12 cellular contexts compared by ENCODE assay signal in genomic region chr18:58562999-58563667, GRCh38.
DNase-seq lines count a peak whose midpoint lies in the region; ATAC-seq and TF ChIP-seq lines count a peak whose summit lies in the region.
"Had no signal": no experiment of that assay in that cellular context is flagged by ENCODE, and none has a peak within 500 bp of the region (broad histone marks: within the 10 kb centered on the region; RNA-seq: fewer than 3 reads in every experiment).

No MANE protein-coding gene starts in this region.

- H3K36me3 ChIP-seq in psoas muscle (ENCODE audit: insufficient read depth in 1 of 2, low read depth in 1 of 2) = no peaks in the 10 kb centered on the region
- H3K36me3 ChIP-seq in BE2C = no peaks in the 10 kb centered on the region
- H3K36me3 ChIP-seq in uterus = no peaks in the 10 kb centered on the region
- H3K36me3 ChIP-seq: WERI-Rb-1 had no signal

- H3K4me1 Mint-ChIP-seq in activated CD8-positive, alpha-beta T cell treated with anti-CD3 and anti-CD28 coated beads for 36 hours (ENCODE audit: low read depth) = peaks cover 24% of the 10 kb centered on the region
- peaks cover 15% of the 10 kb centered on the region for H3K4me1 Mint-ChIP-seq in activated CD8-positive, alpha-beta T cell treated with anti-CD3 and anti-CD28 coated beads, Interleukin-2, amount 10 ng/mL, durations not matched to agents 7 days and 5 days (ENCODE audit: low read depth)

- POLR2A ChIA-PET in activated CD8-positive, alpha-beta T cell treated with anti-CD3 and anti-CD28 coated beads for 36 hours (lab: Charles Lee) = interaction anchor here (0.8 kb wide), 2 partner anchors 23 to 52 kb away, joined by 3 read pairs; no protein-coding TSS in a partner anchor
- POLR2A ChIA-PET in activated CD8-positive, alpha-beta T cell treated with anti-CD3 and anti-CD28 coated beads, Interleukin-2, amount 10 ng/mL, durations not matched to agents 7 days and 5 days (lab: Charles Lee) = interaction anchor here (0.7 kb wide), 1 partner anchor 108 kb away, joined by 4 read pairs; the partner anchor contains the start of gene MALT1

- no peak for DNase-seq in activated CD8-positive, alpha-beta T cell treated with anti-CD3 and anti-CD28 coated beads for 36 hours
- no peak for DNase-seq in activated CD8-positive, alpha-beta T cell treated with anti-CD3 and anti-CD28 coated beads, Interleukin-2, amount 10 ng/mL, durations not matched to agents 7 days and 5 days
- DNase-seq in psoas muscle (no peak), BE2C (no peak), NCI-H774 (lab: John Stamatoyannopoulos, UW) (no peak), uterus (no peak)
- DNase-seq: NCI-H1092 treated with DMSO at 0.1 percent for 48 hours had no signal

- peak overlapping the region; percentile 55 for H3K27ac Mint-ChIP-seq in activated CD8-positive, alpha-beta T cell treated with anti-CD3 and anti-CD28 coated beads for 36 hours
- H3K27ac Mint-ChIP-seq in activated CD8-positive, alpha-beta T cell treated with anti-CD3 and anti-CD28 coated beads, Interleukin-2, amount 10 ng/mL, durations not matched to agents 7 days and 5 days = no peak overlapping the region

- H3K9me3 ChIP-seq in psoas muscle = no peaks in the 10 kb centered on the region
- H3K9me3 ChIP-seq in BE2C = no peaks in the 10 kb centered on the region
- no peaks in the 10 kb centered on the region for H3K9me3 ChIP-seq in uterus

- CTCF ChIA-PET in activated CD8-positive, alpha-beta T cell treated with anti-CD3 and anti-CD28 coated beads for 36 hours (lab: Charles Lee) = interaction anchor here (1.4 to 1.6 kb wide), 5 partner anchors 14 to 203 kb away, joined by 3 to 5 read pairs (median 4); no protein-coding TSS in a partner anchor
- CTCF ChIA-PET in activated CD8-positive, alpha-beta T cell treated with anti-CD3 and anti-CD28 coated beads, Interleukin-2, amount 10 ng/mL, durations not matched to agents 7 days and 5 days (lab: Charles Lee) = interaction anchor here (0.7 to 2.4 kb wide), 6 partner anchors 23 to 201 kb away, joined by 3 to 9 read pairs (median 4); no protein-coding TSS in a partner anchor

- no peak for TF ChIP-seq CTCF in activated CD8-positive, alpha-beta T cell treated with anti-CD3 and anti-CD28 coated beads for 36 hours (IDR thresholded peaks at IDR 0.05)
- TF ChIP-seq CTCF in psoas muscle (IDR thresholded peaks at IDR 0.05) (no peak), BE2C (IDR thresholded peaks at IDR 0.05; ENCODE audit: low read depth, low read length) (no peak), uterus (IDR thresholded peaks at IDR 0.05) (no peak)

- ATAC-seq in activated CD8-positive, alpha-beta T cell treated with anti-CD3 and anti-CD28 coated beads for 36 hours = peak; percentile 43
- ATAC-seq in activated CD8-positive, alpha-beta T cell treated with anti-CD3 and anti-CD28 coated beads, Interleukin-2, amount 10 ng/mL, durations not matched to agents 7 days and 5 days = no peak
- ATAC-seq in GM21447 (IDR thresholded peaks at IDR 0.05; ENCODE audit: unreplicated experiment) (peak; percentile 68), HG03135 (IDR thresholded peaks at IDR 0.05; ENCODE audit: unreplicated experiment) (peak; percentile 52), psoas muscle (no peak)
- ATAC-seq: Panc1 had no signal

- H3K4me3 ChIP-seq in psoas muscle (no peak overlapping the region), BE2C (ENCODE audit: low read depth, low read length) (no peak overlapping the region), uterus (no peak overlapping the region)
- H3K4me3 ChIP-seq: hepatocyte had no signal

- peak overlapping the region; percentile 90 for H3K27ac ChIP-seq in psoas muscle
- H3K27ac ChIP-seq in uterus = no peak overlapping the region
- H3K27ac ChIP-seq: hepatocyte, WERI-Rb-1 had no signal

- 40 to 74% (median 72%) methylated on average over 1 of the region's 1 CpG for WGBS in psoas muscle, 3 donors

- H3K36me3 Mint-ChIP-seq in activated CD8-positive, alpha-beta T cell treated with anti-CD3 and anti-CD28 coated beads for 36 hours (ENCODE audit: low read depth) = no peaks in the 10 kb centered on the region
- H3K36me3 Mint-ChIP-seq in activated CD8-positive, alpha-beta T cell treated with anti-CD3 and anti-CD28 coated beads, Interleukin-2, amount 10 ng/mL, durations not matched to agents 7 days and 5 days (ENCODE audit: low read depth) = no peaks in the 10 kb centered on the region

- H3K4me1 ChIP-seq in psoas muscle (peaks cover 45% of the 10 kb centered on the region), BE2C (no peaks in the 10 kb centered on the region), uterus (no peaks in the 10 kb centered on the region)

- intact Hi-C loops in activated CD8-positive, alpha-beta T cell treated with anti-CD3 and anti-CD28 coated beads for 36 hours (cut with micrococcal nuclease) = no loop called here
- intact Hi-C loops in psoas muscle (cut with DNase I) = no loop called here
- intact Hi-C loops in uterus (cut with DNase I; ENCODE audit: low total_unique reads) = no loop called here

- H3K27me3 ChIP-seq in psoas muscle (ENCODE audit: insufficient read depth in 3 of 3, low read length in 2 of 3) = no peaks in the 10 kb centered on the region
- no peaks in the 10 kb centered on the region for H3K27me3 ChIP-seq in BE2C
- no peaks in the 10 kb centered on the region for H3K27me3 ChIP-seq in uterus
- H3K27me3 ChIP-seq: hepatocyte had no signal

- TF ChIP-seq POLR2A in uterus (IDR thresholded peaks at IDR 0.05) = no peak

- H3K4me3 Mint-ChIP-seq in activated CD8-positive, alpha-beta T cell treated with anti-CD3 and anti-CD28 coated beads for 36 hours = no peak overlapping the region
- no peak overlapping the region for H3K4me3 Mint-ChIP-seq in activated CD8-positive, alpha-beta T cell treated with anti-CD3 and anti-CD28 coated beads, Interleukin-2, amount 10 ng/mL, durations not matched to agents 7 days and 5 days

- H3K27me3 Mint-ChIP-seq in activated CD8-positive, alpha-beta T cell treated with anti-CD3 and anti-CD28 coated beads for 36 hours = no peaks in the 10 kb centered on the region
- H3K27me3 Mint-ChIP-seq in activated CD8-positive, alpha-beta T cell treated with anti-CD3 and anti-CD28 coated beads, Interleukin-2, amount 10 ng/mL, durations not matched to agents 7 days and 5 days (ENCODE audit: low read depth) = no peaks in the 10 kb centered on the region

- H3K9me3 Mint-ChIP-seq in activated CD8-positive, alpha-beta T cell treated with anti-CD3 and anti-CD28 coated beads for 36 hours = peaks cover 6% of the 10 kb centered on the region
- H3K9me3 Mint-ChIP-seq in activated CD8-positive, alpha-beta T cell treated with anti-CD3 and anti-CD28 coated beads, Interleukin-2, amount 10 ng/mL, durations not matched to agents 7 days and 5 days (ENCODE audit: insufficient read depth) = peaks cover 8% of the 10 kb centered on the region

Comparison
In these comparisons a context has a peak if more than half of its experiments do, and no peak if none do; other contexts are left out.
1. ATAC-seq: peak in activated CD8-positive, alpha-beta T cell treated with anti-CD3 and anti-CD28 coated beads for 36 hours (single experiment), GM21447 (single experiment) and HG03135 (single experiment); none in activated CD8-positive, alpha-beta T cell treated with anti-CD3 and anti-CD28 coated beads, Interleukin-2, amount 10 ng/mL, durations not matched to agents 7 days and 5 days (single experiment) and psoas muscle (0 of 4).